ENCODE assay signal across 1 cellular context in genomic region chr2:235866373-235866772, GRCh38.
TF ChIP-seq lines count a peak whose summit lies in the region.

No MANE protein-coding gene starts in this region.

TF ChIP-seq in GM23338, 12 proteins besides CTCF, POLR2A, EP300 and RAD21 (continued from another document):
- no peak for TF ChIP-seq ZNF462 (CRISPR knock-in tag; IDR thresholded peaks at IDR 0.05)
- no peak for TF ChIP-seq EZH2 (IDR thresholded peaks at IDR 0.05; ENCODE audit: low read depth, unreplicated experiment)
- TF ChIP-seq ZNF114 (CRISPR knock-in tag; IDR thresholded peaks at IDR 0.05): no peak
- no peak for TF ChIP-seq NANOG (IDR thresholded peaks at IDR 0.05; ENCODE audit: borderline replicate concordance)
- no peak for TF ChIP-seq STAT1 (IDR thresholded peaks at IDR 0.05; ENCODE audit: unreplicated experiment)
- no peak for TF ChIP-seq REST (IDR thresholded peaks at IDR 0.05; ENCODE audit: unreplicated experiment)
- TF ChIP-seq JUNB (IDR thresholded peaks at IDR 0.05; ENCODE audit: unreplicated experiment): no peak
- no peak for TF ChIP-seq EZH2phosphoT487 (IDR thresholded peaks at IDR 0.05; ENCODE audit: unreplicated experiment)
